In the genomic region with DNA sequence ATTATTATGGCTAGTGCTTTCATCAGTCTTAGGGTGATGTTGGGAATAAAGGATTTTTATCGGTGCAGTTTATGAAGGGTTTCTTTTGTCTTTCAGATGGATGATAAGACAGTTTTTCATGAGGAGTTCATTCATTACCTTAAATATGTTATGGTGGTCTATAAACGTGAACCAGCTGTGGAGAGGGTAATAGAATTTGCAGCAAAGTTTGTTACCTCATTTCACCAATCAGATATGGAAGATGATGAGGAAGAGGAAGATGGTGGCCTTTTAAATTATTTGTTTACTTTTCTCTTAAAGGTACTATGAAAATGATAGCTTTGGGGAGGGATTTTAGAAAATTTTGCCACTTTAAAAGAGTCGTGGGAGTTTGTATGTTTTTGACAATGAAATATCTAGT, we compare ENCODE assay signal across 1 cellular context.
TF ChIP-seq lines count a peak whose summit lies in the region.

No MANE protein-coding gene starts in this region.

TF ChIP-seq in K562, 482 proteins besides CTCF, POLR2A, EP300 and RAD21:
- no peak for TF ChIP-seq MAZ (CRISPR knock-in tag; conservative IDR thresholded peaks at IDR 0.05 in 1 of 2, IDR thresholded peaks at IDR 0.05 in 1 of 2)
- no peak for TF ChIP-seq TBL1XR1 (IDR thresholded peaks at IDR 0.05; ENCODE audit: low read length in 2 of 2)
- TF ChIP-seq, protein P1, sequence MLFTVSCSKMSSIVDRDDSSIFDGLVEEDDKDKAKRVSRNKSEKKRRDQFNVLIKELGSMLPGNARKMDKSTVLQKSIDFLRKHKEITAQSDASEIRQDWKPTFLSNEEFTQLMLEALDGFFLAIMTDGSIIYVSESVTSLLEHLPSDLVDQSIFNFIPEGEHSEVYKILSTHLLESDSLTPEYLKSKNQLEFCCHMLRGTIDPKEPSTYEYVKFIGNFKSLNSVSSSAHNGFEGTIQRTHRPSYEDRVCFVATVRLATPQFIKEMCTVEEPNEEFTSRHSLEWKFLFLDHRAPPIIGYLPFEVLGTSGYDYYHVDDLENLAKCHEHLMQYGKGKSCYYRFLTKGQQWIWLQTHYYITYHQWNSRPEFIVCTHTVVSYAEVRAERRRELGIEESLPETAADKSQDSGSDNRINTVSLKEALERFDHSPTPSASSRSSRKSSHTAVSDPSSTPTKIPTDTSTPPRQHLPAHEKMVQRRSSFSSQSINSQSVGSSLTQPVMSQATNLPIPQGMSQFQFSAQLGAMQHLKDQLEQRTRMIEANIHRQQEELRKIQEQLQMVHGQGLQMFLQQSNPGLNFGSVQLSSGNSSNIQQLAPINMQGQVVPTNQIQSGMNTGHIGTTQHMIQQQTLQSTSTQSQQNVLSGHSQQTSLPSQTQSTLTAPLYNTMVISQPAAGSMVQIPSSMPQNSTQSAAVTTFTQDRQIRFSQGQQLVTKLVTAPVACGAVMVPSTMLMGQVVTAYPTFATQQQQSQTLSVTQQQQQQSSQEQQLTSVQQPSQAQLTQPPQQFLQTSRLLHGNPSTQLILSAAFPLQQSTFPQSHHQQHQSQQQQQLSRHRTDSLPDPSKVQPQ (CRISPR knock-in tag; IDR thresholded peaks at IDR 0.05; ENCODE audit: borderline replicate concordance) = no peak
- no peak for TF ChIP-seq KDM1A (IDR thresholded peaks at IDR 0.05)
- no peak for TF ChIP-seq HNRNPUL1 (IDR thresholded peaks at IDR 0.05; ENCODE audit: low read length)
